In the genomic region with DNA sequence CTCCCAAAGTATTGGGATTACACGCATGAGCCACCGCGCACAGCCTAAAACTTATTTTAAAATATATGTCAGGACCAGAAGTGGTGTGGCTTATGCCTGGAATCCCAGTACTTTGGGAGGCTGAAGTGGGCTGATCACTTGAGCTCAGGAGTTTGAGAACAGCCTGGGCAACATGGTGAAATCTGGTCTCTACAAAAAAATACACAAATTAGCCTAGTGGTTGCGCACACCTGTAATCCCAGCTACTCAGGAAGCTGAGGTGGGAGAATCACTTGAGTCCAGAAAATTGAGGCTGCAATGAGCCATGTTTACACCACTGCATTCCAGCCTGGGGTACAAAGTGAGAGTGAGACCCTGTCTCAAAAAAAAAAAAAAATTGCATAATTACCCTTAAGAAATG, we compare ENCODE assay signal across 1 cellular context.
TF ChIP-seq lines count a peak whose summit lies in the region.

No MANE protein-coding gene starts in this region.

TF ChIP-seq in HCT116, 20 proteins besides CTCF, POLR2A, EP300 and RAD21:
- TF ChIP-seq CBX3 (IDR thresholded peaks at IDR 0.05; ENCODE audit: low read depth) = no peak
- no peak for TF ChIP-seq YY1 (IDR thresholded peaks at IDR 0.05; ENCODE audit: extremely low read depth, insufficient replicate concordance, low read depth, low read length)
- TF ChIP-seq REST (IDR thresholded peaks at IDR 0.05; ENCODE audit: low read depth) = no peak
